Comparison of ENCODE assay signal across 14 cellular contexts in genomic region chr14:88002421-88002820, GRCh38. TPM values are rescaled to one million over a fixed set of nuclear protein-coding genes. Genes with fewer than 3 reads are reported as not detected.
DNase-seq lines count a peak whose midpoint lies in the region; ATAC-seq and TF ChIP-seq lines count a peak whose summit lies in the region.
"Had no signal": no experiment of that assay in that cellular context is flagged by ENCODE, and none has a peak within 500 bp of the region (broad histone marks: within the 10 kb centered on the region; RNA-seq: fewer than 3 reads in every experiment).

No MANE protein-coding gene starts in this region.

- peak overlapping the region; percentile 69 for H3K4me3 ChIP-seq in Loucy (ENCODE audit: low read length, poor library complexity, severe bottlenecking)
- H3K4me3 ChIP-seq: MG63, neural progenitor cell, testis had no signal

- H3K9me3 ChIP-seq in Loucy (ENCODE audit: insufficient read depth, low read depth, low read length): no peaks in the 10 kb centered on the region
- H3K9me3 ChIP-seq: MG63, testis had no signal

- peaks cover 61% of the 10 kb centered on the region for H3K4me1 ChIP-seq in Loucy (ENCODE audit: insufficient read depth, low read length, poor library complexity, severe bottlenecking)
- H3K4me1 ChIP-seq: neural progenitor cell, testis had no signal

- no peaks in the 10 kb centered on the region for H4K20me1 ChIP-seq in Loucy (ENCODE audit: insufficient read depth, low read length, poor library complexity, severe bottlenecking)

- peaks cover 46% of the 10 kb centered on the region for H3K4me1 Mint-ChIP-seq in activated CD4-positive, alpha-beta T cell treated with anti-CD3 and anti-CD28 coated beads for 36 hours
- H3K4me1 Mint-ChIP-seq in activated T-helper 17 cell treated with anti-CD3 and anti-CD28 coated beads, Interleukin-2, amount 50 U/mL, for 72 hours: peaks cover 30% of the 10 kb centered on the region
- peaks cover 58% of the 10 kb centered on the region for H3K4me1 Mint-ChIP-seq in stimulated activated memory B cell treated with anti-CD40 and anti-IgM and Interleukin-4, amounts not matched to agents 10 μg/mL and 1 μg/mL and 100 μg/mL, for 72 hours
- H3K4me1 Mint-ChIP-seq: neural progenitor cell had no signal

- TF ChIP-seq CTCF in Loucy (conservative IDR thresholded peaks at IDR 0.05; ENCODE audit: low read length): no peak

- H2AFZ ChIP-seq in Loucy (ENCODE audit: low read length): peak overlapping the region; percentile 50
- H2AFZ ChIP-seq: neural progenitor cell had no signal

- H3K27me3 ChIP-seq in Loucy (ENCODE audit: insufficient read depth, low read length, poor library complexity, severe bottlenecking): no peaks in the 10 kb centered on the region
- H3K27me3 ChIP-seq: MG63, neural progenitor cell, testis had no signal

- H3K9me3 Mint-ChIP-seq in activated CD4-positive, alpha-beta T cell treated with anti-CD3 and anti-CD28 coated beads for 36 hours (ENCODE audit: low read depth): peaks cover 3% of the 10 kb centered on the region
- peaks cover 5% of the 10 kb centered on the region for H3K9me3 Mint-ChIP-seq in activated T-helper 17 cell treated with anti-CD3 and anti-CD28 coated beads, Interleukin-2, amount 50 U/mL, for 72 hours
- H3K9me3 Mint-ChIP-seq in stimulated activated memory B cell treated with anti-CD40 and anti-IgM and Interleukin-4, amounts not matched to agents 10 μg/mL and 1 μg/mL and 100 μg/mL, for 72 hours: no peaks in the 10 kb centered on the region
- H3K9me3 Mint-ChIP-seq: neural progenitor cell had no signal

- peaks cover 9% of the 10 kb centered on the region for H3K79me2 ChIP-seq in Loucy (ENCODE audit: insufficient read depth, low read length)

- ATAC-seq in activated CD4-positive, alpha-beta T cell treated with anti-CD3 and anti-CD28 coated beads for 36 hours: no peak
- no peak for ATAC-seq in activated T-helper 17 cell treated with anti-CD3 and anti-CD28 coated beads, Interleukin-2, amount 50 U/mL, for 72 hours (replicated peaks)
- ATAC-seq in stimulated activated memory B cell treated with anti-CD40 and anti-IgM and Interleukin-4, amounts not matched to agents 10 μg/mL and 1 μg/mL and 100 μg/mL, for 72 hours: peak; percentile 42
- ATAC-seq in Right ventricle myocardium superior (ENCODE audit: poor library complexity): no peak
- ATAC-seq: esophagus mucosa had no signal

- peaks cover 9% of the 10 kb centered on the region; the same call in 1 of the 2 replicates for H3F3A ChIP-seq in Loucy (ENCODE audit: low read depth)

- no peaks in the 10 kb centered on the region for H3K27me3 Mint-ChIP-seq in activated CD4-positive, alpha-beta T cell treated with anti-CD3 and anti-CD28 coated beads for 36 hours
- H3K27me3 Mint-ChIP-seq in activated T-helper 17 cell treated with anti-CD3 and anti-CD28 coated beads, Interleukin-2, amount 50 U/mL, for 72 hours: no peaks in the 10 kb centered on the region
- no peaks in the 10 kb centered on the region for H3K27me3 Mint-ChIP-seq in stimulated activated memory B cell treated with anti-CD40 and anti-IgM and Interleukin-4, amounts not matched to agents 10 μg/mL and 1 μg/mL and 100 μg/mL, for 72 hours

- H3K4me2 ChIP-seq in Loucy (ENCODE audit: low read depth, low read length, poor library complexity, severe bottlenecking): peak overlapping the region; percentile 85
- H3K4me2 ChIP-seq: neural progenitor cell had no signal

- no peak overlapping the region for H3K4me3 Mint-ChIP-seq in activated CD4-positive, alpha-beta T cell treated with anti-CD3 and anti-CD28 coated beads for 36 hours
- peak overlapping the region; percentile 89 for H3K4me3 Mint-ChIP-seq in activated T-helper 17 cell treated with anti-CD3 and anti-CD28 coated beads, Interleukin-2, amount 50 U/mL, for 72 hours
- no peak overlapping the region for H3K4me3 Mint-ChIP-seq in stimulated activated memory B cell treated with anti-CD40 and anti-IgM and Interleukin-4, amounts not matched to agents 10 μg/mL and 1 μg/mL and 100 μg/mL, for 72 hours
- H3K4me3 Mint-ChIP-seq: neural progenitor cell had no signal

- H3K36me3 ChIP-seq in Loucy (ENCODE audit: insufficient read depth, low read length): no peaks in the 10 kb centered on the region
- H3K36me3 ChIP-seq: MG63, neural progenitor cell had no signal

- POLR2A ChIA-PET in activated CD4-positive, alpha-beta T cell treated with anti-CD3 and anti-CD28 coated beads for 36 hours (lab: Charles Lee): no interaction called here

- H3K27ac Mint-ChIP-seq in activated CD4-positive, alpha-beta T cell treated with anti-CD3 and anti-CD28 coated beads for 36 hours: peak overlapping the region; percentile 83
- H3K27ac Mint-ChIP-seq in activated T-helper 17 cell treated with anti-CD3 and anti-CD28 coated beads, Interleukin-2, amount 50 U/mL, for 72 hours: peak overlapping the region; percentile 71
- H3K27ac Mint-ChIP-seq in stimulated activated memory B cell treated with anti-CD40 and anti-IgM and Interleukin-4, amounts not matched to agents 10 μg/mL and 1 μg/mL and 100 μg/mL, for 72 hours: peak overlapping the region; percentile 26
- H3K27ac Mint-ChIP-seq: neural progenitor cell had no signal

- peak overlapping the region; percentile 79 for H3K9ac ChIP-seq in Loucy (ENCODE audit: low read depth, low read length, poor library complexity, severe bottlenecking)
- H3K9ac ChIP-seq: neural progenitor cell had no signal

- peak; percentile 32 for DNase-seq in activated CD4-positive, alpha-beta T cell treated with anti-CD3 and anti-CD28 coated beads for 36 hours
- no peak for DNase-seq in activated CD4-positive, alpha-beta T cell treated with anti-CD3 and anti-CD28 coated beads, Interleukin-2, amount 50 U/mL, for 48 hours
- DNase-seq in hepatic stellate cell (ENCODE audit: low spot score): no peak
- no peak for DNase-seq in Right ventricle myocardium superior
- no peak for DNase-seq in NCI-H2171 treated with DMSO at 0.1 percent for 48 hours (lab: John Stamatoyannopoulos, UW)
- DNase-seq: HCEC 1CT, MG63, NCI-H526, testis had no signal

- intact Hi-C loops in activated CD4-positive, alpha-beta T cell treated with anti-CD3 and anti-CD28 coated beads for 36 hours (cut with DNase I, micrococcal nuclease): loop anchor here (10.0 kb wide), 2 partner anchors 562 to 1612 kb away; partner anchors contain the start of gene ZC3H14 (in 1 of the 2)
- intact Hi-C loops in Right ventricle myocardium superior (cut with DNase I): loop anchor here (10.0 kb wide), 1 partner anchor 412 kb away; no protein-coding TSS in a partner anchor

- H3K9me2 ChIP-seq in Loucy (replicated peaks; ENCODE audit: low read depth, low read length): no peaks in the 10 kb centered on the region

- CTCF ChIA-PET in activated CD4-positive, alpha-beta T cell treated with anti-CD3 and anti-CD28 coated beads for 36 hours (lab: Charles Lee): interaction anchor here (2.3 kb wide), 1 partner anchor 9 kb away, joined by 7 read pairs; the partner anchor contains the start of gene GALC

- peaks cover 14% of the 10 kb centered on the region for H3K36me3 Mint-ChIP-seq in activated CD4-positive, alpha-beta T cell treated with anti-CD3 and anti-CD28 coated beads for 36 hours (ENCODE audit: low read depth)
- H3K36me3 Mint-ChIP-seq in activated T-helper 17 cell treated with anti-CD3 and anti-CD28 coated beads, Interleukin-2, amount 50 U/mL, for 72 hours (ENCODE audit: low read depth): peaks cover 16% of the 10 kb centered on the region
- H3K36me3 Mint-ChIP-seq in stimulated activated memory B cell treated with anti-CD40 and anti-IgM and Interleukin-4, amounts not matched to agents 10 μg/mL and 1 μg/mL and 100 μg/mL, for 72 hours: no peaks in the 10 kb centered on the region
- H3K36me3 Mint-ChIP-seq: neural progenitor cell had no signal

RNA-seq across cellular contexts. Expression of gene GPR65, which starts 2.5 kb away (rescaled TPM):
- 10 to 100 TPM; 13.7 to 14.0 TPM for total RNA-seq in activated CD4-positive, alpha-beta T cell treated with anti-CD3 and anti-CD28 coated beads for 36 hours
- 10 to 100 TPM; 15.0 to 33.9 TPM for total RNA-seq in activated T-helper 17 cell treated with anti-CD3 and anti-CD28 coated beads, Interleukin-2, amount 50 U/mL, for 72 hours
- 0.38 TPM for total RNA-seq in Right ventricle myocardium superior

RNA-seq across cellular contexts. Expression of gene GALC, which starts 9.4 kb away (rescaled TPM):
- 10 to 100 TPM; 10.3 to 10.8 TPM for total RNA-seq in activated CD4-positive, alpha-beta T cell treated with anti-CD3 and anti-CD28 coated beads for 36 hours
- 10 to 100 TPM; 17.7 to 32.4 TPM for total RNA-seq in activated T-helper 17 cell treated with anti-CD3 and anti-CD28 coated beads, Interleukin-2, amount 50 U/mL, for 72 hours
- total RNA-seq in Right ventricle myocardium superior: 12.0 TPM

Comparison
In these comparisons a context has a peak if more than half of its experiments do, and no peak if none do; other contexts are left out.
1. H3K27ac Mint-ChIP-seq: peak in every context shown above with its lines; median percentile 83 in activated CD4-positive, alpha-beta T cell treated with anti-CD3 and anti-CD28 coated beads for 36 hours; 71 in activated T-helper 17 cell treated with anti-CD3 and anti-CD28 coated beads, Interleukin-2, amount 50 U/mL, for 72 hours; 26 in stimulated activated memory B cell treated with anti-CD40 and anti-IgM and Interleukin-4, amounts not matched to agents 10 μg/mL and 1 μg/mL and 100 μg/mL, for 72 hours.
2. RNA of gene GPR65, which starts 2.5 kb away (total RNA-seq): 15.0 to 33.9 TPM in activated T-helper 17 cell treated with anti-CD3 and anti-CD28 coated beads, Interleukin-2, amount 50 U/mL, for 72 hours and 13.7 to 14.0 TPM in activated CD4-positive, alpha-beta T cell treated with anti-CD3 and anti-CD28 coated beads for 36 hours; 0.38 TPM in Right ventricle myocardium superior (single experiment); every median in the first group is over 10 times any median in the second.